11 cellular contexts compared by ENCODE assay signal in genomic region chr10:79221110-79222051, GRCh38.
DNase-seq lines count a peak whose midpoint lies in the region; ATAC-seq and TF ChIP-seq lines count a peak whose summit lies in the region.
"Had no signal": no experiment of that assay in that cellular context is flagged by ENCODE, and none has a peak within 500 bp of the region (broad histone marks: within the 10 kb centered on the region; RNA-seq: fewer than 3 reads in every experiment).

No MANE protein-coding gene starts in this region.

- WGBS in gastroesophageal sphincter (ENCODE audit: low coverage in 1 of 2), 2 donors = 0 to 31% methylated on average over 4 to 7 of the region's 38 CpGs

- H3K9me3 ChIP-seq in WERI-Rb-1 (ENCODE audit: severe bottlenecking) (no peaks in the 10 kb centered on the region), gastroesophageal sphincter (no peaks in the 10 kb centered on the region), neural cell (ENCODE audit: low read length) (no peaks in the 10 kb centered on the region)

- peaks cover 5% of the 10 kb centered on the region for H3F3A ChIP-seq in neural cell (ENCODE audit: insufficient read depth, low read length, poor library complexity, severe bottlenecking)

- no peak overlapping the region for H2AFZ ChIP-seq in neural cell (ENCODE audit: low read depth, low read length)

- DNase-seq in AG10803 (ENCODE audit: low read depth) (peak; percentile 78), WERI-Rb-1 (peak; percentile 79)
- DNase-seq in stimulated activated CD8-positive, alpha-beta memory T cell treated with anti-CD3 and anti-CD28 coated beads, Interleukin-4, amount 100 ng/mL, for 48 hours = no peak
- no peak for DNase-seq in activated CD4-positive, alpha-beta T cell treated with anti-CD3 and anti-CD28 coated beads, Interleukin-2, amount 50 U/mL, for 48 hours
- DNase-seq: activated T-cell treated with anti-CD3 and anti-CD28 coated beads, Interleukin-2, amount 50 U/mL, for 48 hours; AML-193; NCI-H1105 treated with DMSO at 0.1 percent for 48 hours had no signal

- peak overlapping the region; percentile 74 for H3K9ac ChIP-seq in neural cell (ENCODE audit: low read length)

- no peaks in the 10 kb centered on the region for H4K20me1 ChIP-seq in neural cell (ENCODE audit: insufficient read depth)

- H3K36me3 ChIP-seq in WERI-Rb-1 (peaks cover 14% of the 10 kb centered on the region), gastroesophageal sphincter (peaks cover 0 to 45% of the 10 kb centered on the region in 2 donors), neural cell (ENCODE audit: insufficient read depth, low read length) (no peaks in the 10 kb centered on the region)

- no peak overlapping the region for H3K4me2 ChIP-seq in neural cell (ENCODE audit: low read length)

- TF ChIP-seq CTCF in AG10803 (conservative IDR thresholded peaks at IDR 0.05; ENCODE audit: low read length) (no peak), WERI-Rb-1 (IDR thresholded peaks at IDR 0.05; ENCODE audit: low read depth, low read length) (no peak), gastroesophageal sphincter (IDR thresholded peaks at IDR 0.05) (peak in 3 of 4 experiments; percentile 14 to 44 (median 43)), neural cell (IDR thresholded peaks at IDR 0.05; ENCODE audit: poor library complexity, severe bottlenecking) (peak; percentile 53)

- no peaks in the 10 kb centered on the region for H3K27me3 ChIP-seq in WERI-Rb-1 (ENCODE audit: insufficient read depth, low read depth, severe bottlenecking)
- no peaks in the 10 kb centered on the region for H3K27me3 ChIP-seq in gastroesophageal sphincter
- no peaks in the 10 kb centered on the region for H3K27me3 ChIP-seq in neural cell (ENCODE audit: insufficient read depth, low read depth, low read length)

- ATAC-seq in gastroesophageal sphincter = peak; percentile 63
- no peak for ATAC-seq in HG02763 (IDR thresholded peaks at IDR 0.05; ENCODE audit: unreplicated experiment)
- ATAC-seq in GM21717 (IDR thresholded peaks at IDR 0.05; ENCODE audit: unreplicated experiment) = no peak

- peak overlapping the region; percentile 73 for H3K27ac ChIP-seq in WERI-Rb-1
- H3K27ac ChIP-seq in gastroesophageal sphincter = peak overlapping the region; percentile 4 to 87 (median 86)
- peak overlapping the region; percentile 98 for H3K27ac ChIP-seq in neural cell (ENCODE audit: low read length)

- no peak for TF ChIP-seq POLR2A in gastroesophageal sphincter (IDR thresholded peaks at IDR 0.05)

- peaks cover 6% of the 10 kb centered on the region for H3K79me2 ChIP-seq in neural cell (replicated peaks; ENCODE audit: insufficient read depth, low read length)

- H3K9me2 ChIP-seq in neural cell (ENCODE audit: insufficient read depth, low read length) = no peaks in the 10 kb centered on the region

- TF ChIP-seq RAD21 in neural cell (conservative IDR thresholded peaks at IDR 0.05) = peak; percentile 63

- no peak overlapping the region for H3K4me3 ChIP-seq in AG10803 (ENCODE audit: low read length)
- H3K4me3 ChIP-seq in WERI-Rb-1 (ENCODE audit: low read depth, low read length) = no peak overlapping the region
- H3K4me3 ChIP-seq in gastroesophageal sphincter = no peak overlapping the region
- H3K4me3 ChIP-seq in neural cell (ENCODE audit: low read length) = peak overlapping the region; percentile 28

- TF ChIP-seq EP300 in gastroesophageal sphincter (IDR thresholded peaks at IDR 0.05) (no peak), neural cell (conservative IDR thresholded peaks at IDR 0.05; ENCODE audit: poor library complexity, severe bottlenecking) (peak; percentile 93)

- H3K4me1 ChIP-seq in gastroesophageal sphincter = peaks cover 8 to 76% (median 53%) of the 10 kb centered on the region in 3 donors

TF ChIP-seq in neural cell, 6 proteins besides CTCF, POLR2A, EP300 and RAD21:
- TF ChIP-seq REST (IDR thresholded peaks at IDR 0.05; ENCODE audit: borderline replicate concordance) (no peak), POLR2AphosphoS5 (IDR thresholded peaks at IDR 0.05) (peak; percentile 90), EZH2 (IDR thresholded peaks at IDR 0.05; ENCODE audit: borderline replicate concordance, insufficient read depth, low read length, poor library complexity, severe bottlenecking) (no peak), SMC3 (conservative IDR thresholded peaks at IDR 0.05; ENCODE audit: poor library complexity) (peak; percentile 62), TAF1 (IDR thresholded peaks at IDR 0.05; ENCODE audit: low read depth) (no peak), MXI1 (conservative IDR thresholded peaks at IDR 0.05; ENCODE audit: poor library complexity, severe bottlenecking) (peak; percentile 94)

Comparison
In these comparisons a context has a peak if more than half of its experiments do, and no peak if none do; other contexts are left out.
1. DNase-seq: peak in AG10803 (single experiment) and WERI-Rb-1 (single experiment); none in stimulated activated CD8-positive, alpha-beta memory T cell treated with anti-CD3 and anti-CD28 coated beads, Interleukin-4, amount 100 ng/mL, for 48 hours (single experiment) and activated CD4-positive, alpha-beta T cell treated with anti-CD3 and anti-CD28 coated beads, Interleukin-2, amount 50 U/mL, for 48 hours (0 of 2).
2. CTCF ChIP-seq: peak in gastroesophageal sphincter (3 of 4) and neural cell (single experiment); none in AG10803 (single experiment) and WERI-Rb-1 (single experiment).
3. Peak in every context shown above with its lines, with median percentiles within 50 percentile points of each other: H3K27ac ChIP-seq.